In genomic region chr5:139908749-139909148, GRCh38 we compare ENCODE assay signal across 17 cellular contexts.
DNase-seq lines count a peak whose midpoint lies in the region; ATAC-seq and TF ChIP-seq lines count a peak whose summit lies in the region.
"Had no signal": no experiment of that assay in that cellular context is flagged by ENCODE, and none has a peak within 500 bp of the region (broad histone marks: within the 10 kb centered on the region; RNA-seq: fewer than 3 reads in every experiment).

No MANE protein-coding gene starts in this region.

- CTCF ChIA-PET in RWPE1 (lab: Yijun Ruan, JAX): interaction anchor here (0.6 kb wide), 2 partner anchors 48 to 129 kb away, joined by 3 to 11 read pairs; no protein-coding TSS in a partner anchor

- peak; percentile 37 for DNase-seq in DMS53 (lab: John Stamatoyannopoulos, UW)
- DNase-seq in DMS53 treated with DMSO at 0.1 percent for 48 hours (lab: John Stamatoyannopoulos, UW; ENCODE audit: unreplicated experiment): no peak
- DNase-seq in RWPE1 (ENCODE audit: low spot score): no peak
- peak; percentile 67 for DNase-seq in fibroblast of gingiva (ENCODE audit: low read depth)
- DNase-seq in sciatic nerve (ENCODE audit: low spot score): no peak
- DNase-seq in activated effector memory CD4-positive, alpha-beta T cell treated with anti-CD3 and anti-CD28 coated beads, Interleukin-2, amount 50 U/mL, for 16 hours: no peak
- DNase-seq: 8988T; activated CD4-positive, alpha-beta T cell treated with anti-CD3 and anti-CD28 coated beads, Interleukin-2, amount 50 U/mL, for 48 hours; activated effector memory CD4-positive, alpha-beta T cell treated with Interleukin-2 at 50 U/mL for 16 hours; caudate nucleus; Kasumi-1; NCI-H2171 had no signal

- TF ChIP-seq CTCF in RWPE1 (conservative IDR thresholded peaks at IDR 0.05; ENCODE audit: low read depth): no peak

- ATAC-seq in sciatic nerve (peak; percentile 85), GM21381 (IDR thresholded peaks at IDR 0.05; ENCODE audit: unreplicated experiment) (no peak), HG02870 (IDR thresholded peaks at IDR 0.05; ENCODE audit: unreplicated experiment) (no peak)

- POLR2A ChIA-PET in RWPE1 (lab: Yijun Ruan, JAX; ENCODE audit: low non-redundant PET): no interaction called here

- H3K27ac ChIP-seq in RWPE1: peak overlapping the region; percentile 29; the same call in 1 of the 2 replicates
- H3K27ac ChIP-seq: epithelial cell of prostate, neutrophil, thyroid gland had no signal

- intact Hi-C loops in sciatic nerve (cut with DNase I): no loop called here

Comparison
In these comparisons a context has a peak if more than half of its experiments do, and no peak if none do; other contexts are left out.
1. DNase-seq: peak in DMS53 (single experiment) and fibroblast of gingiva (single experiment); none in DMS53 treated with DMSO at 0.1 percent for 48 hours (single experiment), RWPE1 (single experiment), sciatic nerve (single experiment) and activated effector memory CD4-positive, alpha-beta T cell treated with anti-CD3 and anti-CD28 coated beads, Interleukin-2, amount 50 U/mL, for 16 hours (single experiment).